ENCODE assay signal across 25 cellular contexts in the genomic region with DNA sequence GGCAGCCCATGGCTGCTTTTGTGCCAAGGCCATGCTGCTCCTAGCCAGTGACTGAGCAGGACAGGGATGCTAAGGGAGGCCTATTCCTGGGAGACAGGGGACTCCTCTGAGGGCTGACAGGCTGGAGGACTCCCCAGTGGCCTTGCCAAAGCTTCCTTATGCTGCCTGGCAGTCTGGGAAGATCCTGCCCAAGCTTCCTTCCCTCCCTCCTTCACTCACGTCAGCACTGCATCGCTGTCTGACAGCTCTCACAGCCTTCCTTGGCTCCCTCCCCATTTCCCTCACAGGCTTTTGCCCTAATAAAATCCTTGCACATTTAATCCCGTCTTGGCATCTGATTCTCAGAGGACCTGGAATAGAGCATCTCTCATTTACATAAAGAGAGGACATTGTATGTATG. TPM values are rescaled to one million over a fixed set of nuclear protein-coding genes. Genes with fewer than 3 reads are reported as not detected.
"Had no signal": no experiment of that assay in that cellular context is flagged by ENCODE, and none has a peak within 500 bp of the region (broad histone marks: within the 10 kb centered on the region; RNA-seq: fewer than 3 reads in every experiment).

No MANE protein-coding gene starts in this region.

- H3K36me3 Mint-ChIP-seq: activated CD8-positive, alpha-beta memory T cell treated with anti-CD3 and anti-CD28 coated beads, Interleukin-2, amount 10 ng/mL, durations not matched to agents 7 days and 5 days; activated naive CD8-positive, alpha-beta T cell; naive thymus-derived CD8-positive, alpha-beta T cell; type B pancreatic cell; WTC11 had no signal

- ATAC-seq: activated CD8-positive, alpha-beta memory T cell treated with anti-CD3 and anti-CD28 coated beads, Interleukin-2, amount 10 ng/mL, durations not matched to agents 7 days and 5 days; activated CD8-positive, alpha-beta T cell treated with anti-CD3 and anti-CD28 coated beads, Interleukin-2, amount 10 ng/mL, durations not matched to agents 7 days and 5 days; heart left ventricle; naive thymus-derived CD8-positive, alpha-beta T cell; T-helper 17 cell; WTC11 had no signal

- H3K27me3 ChIP-seq: brain microvascular endothelial cell, vagina had no signal

- H3K4me3 Mint-ChIP-seq: activated CD8-positive, alpha-beta memory T cell treated with anti-CD3 and anti-CD28 coated beads, Interleukin-2, amount 10 ng/mL, durations not matched to agents 7 days and 5 days; activated CD8-positive, alpha-beta T cell treated with anti-CD3 and anti-CD28 coated beads, Interleukin-2, amount 10 ng/mL, durations not matched to agents 7 days and 5 days; activated naive CD8-positive, alpha-beta T cell; naive thymus-derived CD8-positive, alpha-beta T cell; stimulated activated naive CD8-positive, alpha-beta T cell treated with anti-CD3 and anti-CD28 coated beads, Interleukin-15, Interleukin-2, amounts not matched to agents 100 ng/mL and 50 ng/mL, for 24 hours; T-helper 17 cell; type B pancreatic cell; WTC11 had no signal

- H3K4me1 Mint-ChIP-seq: activated CD8-positive, alpha-beta memory T cell treated with anti-CD3 and anti-CD28 coated beads, Interleukin-2, amount 10 ng/mL, durations not matched to agents 7 days and 5 days; naive thymus-derived CD8-positive, alpha-beta T cell; T-helper 17 cell had no signal

- H3K27ac ChIP-seq: brain microvascular endothelial cell, heart left ventricle, thoracic aorta, vagina had no signal

- H3K4me1 ChIP-seq: heart left ventricle, vagina had no signal

- H3K27ac Mint-ChIP-seq: activated CD8-positive, alpha-beta memory T cell treated with anti-CD3 and anti-CD28 coated beads, Interleukin-2, amount 10 ng/mL, durations not matched to agents 7 days and 5 days; activated CD8-positive, alpha-beta T cell treated with anti-CD3 and anti-CD28 coated beads, Interleukin-2, amount 10 ng/mL, durations not matched to agents 7 days and 5 days; activated naive CD8-positive, alpha-beta T cell; naive thymus-derived CD8-positive, alpha-beta T cell; progenitor cell of endocrine pancreas; stimulated activated naive CD8-positive, alpha-beta T cell treated with anti-CD3 and anti-CD28 coated beads, Interleukin-15, Interleukin-2, amounts not matched to agents 100 ng/mL and 50 ng/mL, for 24 hours; T-helper 17 cell; type B pancreatic cell; WTC11 had no signal

- H3K4me3 ChIP-seq: heart left ventricle, thoracic aorta, vagina had no signal

- DNase-seq: activated CD4-positive, alpha-beta T cell treated with anti-CD3 and anti-CD28 coated beads for 1 hour; activated CD8-positive, alpha-beta memory T cell treated with anti-CD3 and anti-CD28 coated beads, Interleukin-2, amount 10 ng/mL, durations not matched to agents 7 days and 5 days; activated CD8-positive, alpha-beta T cell treated with anti-CD3 and anti-CD28 coated beads, Interleukin-2, amount 10 ng/mL, durations not matched to agents 7 days and 5 days; activated effector memory CD4-positive, alpha-beta T cell treated with Interleukin-2 at 50 U/mL for 16 hours; activated naive CD4-positive, alpha-beta T cell treated with Interleukin-2 at 50 U/mL for 16 hours; activated T-cell treated with anti-CD3 and anti-CD28 coated beads for 4 hours; aorta; brain microvascular endothelial cell; heart left ventricle; midbrain; naive thymus-derived CD8-positive, alpha-beta T cell; retina; T-helper 17 cell had no signal

- H3K36me3 ChIP-seq: brain microvascular endothelial cell, heart left ventricle, thoracic aorta, vagina had no signal

- H3K9me3 Mint-ChIP-seq: naive thymus-derived CD8-positive, alpha-beta T cell; stimulated activated naive CD8-positive, alpha-beta T cell treated with anti-CD3 and anti-CD28 coated beads, Interleukin-15, Interleukin-2, amounts not matched to agents 100 ng/mL and 50 ng/mL, for 24 hours; type B pancreatic cell; WTC11 had no signal

- H3K9me3 ChIP-seq: heart left ventricle, thoracic aorta, vagina had no signal

RNA-seq across cellular contexts. Expression of gene HTR3A, which starts 26.5 kb away (rescaled TPM):
- total RNA-seq: activated CD8-positive, alpha-beta memory T cell treated with anti-CD3 and anti-CD28 coated beads, Interleukin-2, amount 10 ng/mL, durations not matched to agents 7 days and 5 days; activated CD8-positive, alpha-beta T cell treated with anti-CD3 and anti-CD28 coated beads, Interleukin-2, amount 10 ng/mL, durations not matched to agents 7 days and 5 days; aorta; cardiac septum; endothelial cell of umbilical vein; fibroblast of lung; naive thymus-derived CD8-positive, alpha-beta T cell; osteocyte; progenitor cell of endocrine pancreas; subcutaneous adipose tissue; T-helper 17 cell; thoracic aorta; vagina had no signal
- polyA plus RNA-seq: endothelial cell of umbilical vein; fibroblast of lung; naive thymus-derived CD8-positive, alpha-beta T cell had no signal

RNA-seq across cellular contexts. Expression of gene ZBTB16, which starts 58.1 kb away (rescaled TPM):
- total RNA-seq: fibroblast of lung had no signal
- polyA plus RNA-seq: fibroblast of lung had no signal
